ENCODE assay signal across 12 cellular contexts in genomic region chr7:22361320-22361719, GRCh38. TPM values are rescaled to one million over a fixed set of nuclear protein-coding genes. Genes with fewer than 3 reads are reported as not detected.
DNase-seq lines count a peak whose midpoint lies in the region; ATAC-seq and TF ChIP-seq lines count a peak whose summit lies in the region.
"Had no signal": no experiment of that assay in that cellular context is flagged by ENCODE, and none has a peak within 500 bp of the region (broad histone marks: within the 10 kb centered on the region; RNA-seq: fewer than 3 reads in every experiment).

No MANE protein-coding gene starts in this region.

- no peaks in the 10 kb centered on the region for H3K4me1 ChIP-seq in breast epithelium
- H3K4me1 ChIP-seq: Peyer's patch had no signal

- no peaks in the 10 kb centered on the region for H3K36me3 ChIP-seq in breast epithelium
- H3K36me3 ChIP-seq: Peyer's patch had no signal

- no peaks in the 10 kb centered on the region for H3K9me3 Mint-ChIP-seq in MCF 10A (ENCODE audit: unreplicated experiment)
- H3K9me3 Mint-ChIP-seq: H9 had no signal

- CTCF ChIA-PET in MCF 10A (lab: Yijun Ruan, JAX) = interaction anchor here (0.7 to 2.7 kb wide), 3 partner anchors 251 to 256 kb away, joined by 4 to 14 read pairs (median 5); no protein-coding TSS in a partner anchor

- no peaks in the 10 kb centered on the region for H3K27me3 ChIP-seq in breast epithelium
- H3K27me3 ChIP-seq: Peyer's patch had no signal

- peak overlapping the region; percentile 63 to 67 for H3K27ac ChIP-seq in breast epithelium
- peak overlapping the region; percentile 61 for H3K27ac ChIP-seq in VCaP
- H3K27ac ChIP-seq: Peyer's patch had no signal

- H3K27ac Mint-ChIP-seq in MCF 10A (ENCODE audit: low read depth, unreplicated experiment) = no peak overlapping the region
- H3K27ac Mint-ChIP-seq: H9 had no signal

- peaks cover 6% of the 10 kb centered on the region for H3K36me3 Mint-ChIP-seq in MCF 10A (ENCODE audit: insufficient read depth, unreplicated experiment)
- H3K36me3 Mint-ChIP-seq: CD4-positive, CD25-positive, alpha-beta regulatory T cell had no signal

- POLR2A ChIA-PET in MCF 10A (lab: Yijun Ruan, JAX) = interaction anchor here (0.7 to 2.4 kb wide), 2 partner anchors 13 to 40 kb away, joined by 4 to 7 read pairs; no protein-coding TSS in a partner anchor

- BruUV-seq in MCF 10A (replicated peaks; lab: Mats Ljungman, UMichigan) = no TSS peak

- TF ChIP-seq POLR2A in breast epithelium (IDR thresholded peaks at IDR 0.05) = no peak

- no peak overlapping the region for H3K4me3 Mint-ChIP-seq in MCF 10A (ENCODE audit: unreplicated experiment)
- H3K4me3 Mint-ChIP-seq: CD4-positive, CD25-positive, alpha-beta regulatory T cell; H9 had no signal

- no peaks in the 10 kb centered on the region for H3K9me3 ChIP-seq in breast epithelium
- H3K9me3 ChIP-seq: Peyer's patch had no signal

- ATAC-seq in GM18909 (IDR thresholded peaks at IDR 0.05; ENCODE audit: poor library complexity, unreplicated experiment) = no peak
- ATAC-seq in GM21717 (IDR thresholded peaks at IDR 0.05; ENCODE audit: unreplicated experiment) = no peak

- no peaks in the 10 kb centered on the region for H3K27me3 Mint-ChIP-seq in MCF 10A (ENCODE audit: insufficient read depth, unreplicated experiment)

- TF ChIP-seq CTCF in breast epithelium (IDR thresholded peaks at IDR 0.05) (no peak), MCF 10A (IDR thresholded peaks at IDR 0.05; ENCODE audit: unreplicated experiment) (no peak), VCaP (conservative IDR thresholded peaks at IDR 0.05) (no peak)

- no peak overlapping the region for H3K4me3 ChIP-seq in breast epithelium
- H3K4me3 ChIP-seq: Peyer's patch had no signal

- intact Hi-C loops in breast epithelium (cut with DNase I; ENCODE audit: low total_unique reads) (no loop called here), MCF 10A (cut with micrococcal nuclease) (no loop called here)

- DNase-seq in breast epithelium (ENCODE audit: low spot score in 2 of 2) (no peak), MCF 10A (ENCODE audit: unreplicated experiment) (no peak), NCI-H2029 treated with DMSO at 0.1 percent for 48 hours (lab: John Stamatoyannopoulos, UW) (peak; percentile 96), ecto neural progenitor cell (ENCODE audit: low spot score) (no peak)
- DNase-seq: AML-193; CD4-positive, CD25-positive, alpha-beta regulatory T cell; H9; NCI-H1436 treated with DMSO at 0.1 percent for 48 hours had no signal

- peaks cover 21% of the 10 kb centered on the region for H3K4me1 Mint-ChIP-seq in MCF 10A (ENCODE audit: insufficient read depth, unreplicated experiment)

RNA-seq across cellular contexts. Expression of gene RAPGEF5, which starts 4.4 kb away (rescaled TPM):
- total RNA-seq in breast epithelium = 10 to 100 TPM; 18.7 to 78.0 (median 41.9) TPM
- 1.9 TPM in 2 replicates for total RNA-seq in MCF 10A (2022)
- total RNA-seq: CD4-positive, CD25-positive, alpha-beta regulatory T cell had no signal
